ENCODE assay signal across 8 cellular contexts in the genomic region with DNA sequence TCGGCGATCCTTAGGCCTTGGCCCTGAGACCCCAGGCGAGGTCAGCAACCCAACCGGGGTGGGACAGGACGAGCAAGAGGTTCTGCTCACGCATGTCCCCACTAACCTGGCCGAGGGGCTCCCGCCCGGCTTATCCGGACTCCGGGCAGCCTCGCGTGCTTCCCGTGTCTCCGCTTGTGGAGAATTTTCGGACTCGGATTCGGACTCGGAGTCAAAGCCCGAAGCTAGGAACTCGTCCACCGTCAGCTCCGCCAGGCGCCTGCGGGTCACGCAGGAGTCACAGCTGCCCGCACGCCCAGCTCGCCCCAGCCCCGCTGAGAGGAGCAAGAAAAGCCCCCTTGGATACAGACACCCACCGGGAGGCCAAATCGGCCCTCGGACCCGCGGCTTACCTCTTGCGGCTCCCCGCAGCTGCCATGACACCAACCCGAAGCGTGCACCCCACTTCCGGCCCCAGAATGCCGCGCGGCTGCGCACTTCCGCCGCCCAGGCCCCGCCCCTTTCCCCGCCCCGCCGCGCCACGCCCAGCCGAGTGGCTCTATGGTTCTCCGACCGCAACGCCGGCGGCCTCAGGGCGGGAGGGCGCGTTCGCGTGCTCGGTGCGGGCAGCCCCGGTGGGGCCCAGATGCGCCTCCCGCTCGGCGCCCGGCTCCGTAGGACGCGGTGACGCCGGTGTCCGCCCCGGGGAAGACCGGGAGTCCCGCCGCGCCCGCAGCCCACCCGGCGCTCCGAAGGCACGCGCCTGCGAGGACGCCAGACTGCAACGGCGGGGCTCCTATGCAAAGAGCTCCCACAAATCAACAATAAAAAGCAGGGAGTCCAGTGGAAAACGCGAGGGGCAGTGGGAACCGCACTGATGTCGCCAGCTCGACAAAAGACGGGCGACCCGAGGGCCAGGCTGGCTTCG. TPM values are rescaled to one million over a fixed set of nuclear protein-coding genes. Genes with fewer than 3 reads are reported as not detected.
DNase-seq lines count a peak whose midpoint lies in the region; ATAC-seq and TF ChIP-seq lines count a peak whose summit lies in the region.

A gene (minus strand): TSS at position 434 of the 907 bp plus-strand sequence. CDS start 16 bp downstream, at position 418.

- peaks cover 3% of the 10 kb centered on the region for H3K27me3 Mint-ChIP-seq in neural crest cell (ENCODE audit: low read depth)

- H3K4me1 ChIP-seq in stomach smooth muscle (ENCODE audit: control insufficient read depth, insufficient read depth, low read length): peaks cover 32% of the 10 kb centered on the region

- no peaks in the 10 kb centered on the region for H3K36me3 Mint-ChIP-seq in neural crest cell (ENCODE audit: low read depth)

- peak; percentile 56 for ATAC-seq in GM21619 (IDR thresholded peaks at IDR 0.05; ENCODE audit: unreplicated experiment)

- H3K9me3 Mint-ChIP-seq in neural crest cell: no peaks in the 10 kb centered on the region

- H3K27me3 ChIP-seq in stomach smooth muscle (ENCODE audit: control insufficient read depth in 1 of 2, insufficient read depth in 2 of 2, low read length in 2 of 2): no peaks in the 10 kb centered on the region

- TF ChIP-seq CTCF in neural crest cell (conservative IDR thresholded peaks at IDR 0.05): no peak

- H3K4me3 ChIP-seq in stomach smooth muscle (ENCODE audit: low read length in 2 of 2): peak within 1 kb of the TSS; percentile 77 to 99

- no peaks in the 10 kb centered on the region for H3K9me3 ChIP-seq in KOPT-K1 (ENCODE audit: insufficient read depth, low read length, poor library complexity, severe bottlenecking)
- H3K9me3 ChIP-seq in stomach smooth muscle (ENCODE audit: control insufficient read depth in 2 of 2, low read length in 2 of 2): no peaks in the 10 kb centered on the region

- peaks cover 13% of the 10 kb centered on the region for H3K4me1 Mint-ChIP-seq in neural crest cell

- H3K27ac ChIP-seq in KOPT-K1 (ENCODE audit: low read depth, low read length, poor library complexity, severe bottlenecking) (peak within 1 kb of the TSS; percentile 59), stomach smooth muscle (ENCODE audit: low read length) (no peak within 1 kb of the TSS)

- H3K4me3 Mint-ChIP-seq in neural crest cell: peak within 1 kb of the TSS; percentile 93

- H3K27ac Mint-ChIP-seq in neural crest cell (ENCODE audit: unreplicated experiment): peak within 1 kb of the TSS; percentile 93

- H3K36me3 ChIP-seq in KOPT-K1 (ENCODE audit: insufficient read depth, low read length) (peaks cover 31% of the 10 kb centered on the region), stomach smooth muscle (ENCODE audit: control insufficient read depth in 2 of 2, insufficient read depth in 2 of 2, low read length in 2 of 2) (peaks cover 22 to 23% of the 10 kb centered on the region in 2 donors)

- DNase-seq in DMS153 treated with DMSO at 0.1 percent for 48 hours (lab: John Stamatoyannopoulos, UW; ENCODE audit: unreplicated experiment) (peak; percentile 83), SHP77 treated with DMSO at 0.1 percent for 48 hours (lab: John Stamatoyannopoulos, UW) (peak; percentile 72), fibroblast of the conjunctiva (ENCODE audit: low read depth) (peak; percentile 61), neural crest cell (ENCODE audit: low read depth, low spot score) (peak; percentile 93)
- peak; percentile 98 for DNase-seq in activated effector memory CD4-positive, alpha-beta T cell treated with Interleukin-2 at 50 U/mL for 16 hours

- peak within 1 kb of the TSS; percentile 72 to 82 for H3K9ac ChIP-seq in stomach smooth muscle (ENCODE audit: low read length in 2 of 2)

RNA-seq across cellular contexts. Expression of the gene that starts here (rescaled TPM):
- 95.4 and 106 TPM in 2 replicates for total RNA-seq in neural crest cell
